10 cellular contexts compared by ENCODE assay signal in the genomic region with DNA sequence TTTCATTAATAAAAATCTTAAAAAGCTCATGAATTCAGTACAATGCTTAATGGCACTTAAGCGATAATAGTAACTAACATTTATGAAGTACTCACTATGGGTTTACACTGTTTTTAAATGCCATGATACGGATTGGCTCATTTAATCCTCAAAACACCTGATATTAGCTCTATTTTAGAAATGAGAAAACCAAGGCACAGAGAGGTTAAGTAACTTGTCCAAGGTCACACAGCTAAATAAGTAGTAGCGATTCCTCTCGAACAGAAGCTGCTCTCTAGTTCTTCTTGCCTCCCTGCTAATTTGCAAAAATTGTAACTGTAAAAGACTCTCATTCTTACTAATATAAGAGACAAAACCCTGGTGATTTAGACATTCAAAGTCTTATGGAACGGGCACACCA.
A peak's percentile ranks its signal among the peaks of the same experiment; 100 is the strongest.
DNase-seq lines count a peak whose midpoint lies in the region; ATAC-seq, FAIRE-seq and TF ChIP-seq lines count a peak whose summit lies in the region.
"Had no signal": no experiment of that assay in that cellular context is flagged by ENCODE, and none has a peak within 500 bp of the region (broad histone marks: within the 10 kb centered on the region; RNA-seq: fewer than 3 reads in every experiment).

No MANE protein-coding gene starts in this region.

- H3K9me3 ChIP-seq in A673 (ENCODE audit: low read depth, low read length, poor library complexity, severe bottlenecking), result no peaks in the 10 kb centered on the region
- H3K9me3 ChIP-seq in GM23248 (ENCODE audit: low read depth), result no peaks in the 10 kb centered on the region
- no peaks in the 10 kb centered on the region for H3K9me3 ChIP-seq in keratinocyte (ENCODE audit: control insufficient read depth, low read depth, low read length)
- no peaks in the 10 kb centered on the region for H3K9me3 ChIP-seq in left lung

- H3F3A ChIP-seq in GM23248 (ENCODE audit: insufficient read depth), result peaks cover 33% of the 10 kb centered on the region

- POLR2A ChIA-PET in A673 (lab: Charles Lee; ENCODE audit: low non-redundant PET), result interaction anchor here (0.5 kb wide), 1 partner anchor 183 kb away, joined by 3 read pairs; no protein-coding TSS in a partner anchor

- H3K4me1 ChIP-seq in A673 (ENCODE audit: insufficient read depth, low read length, poor library complexity, severe bottlenecking), result peaks cover 6% of the 10 kb centered on the region
- peaks cover 9% of the 10 kb centered on the region for H3K4me1 ChIP-seq in GM23248 (ENCODE audit: insufficient read depth)
- peaks cover 5% of the 10 kb centered on the region for H3K4me1 ChIP-seq in keratinocyte (ENCODE audit: control insufficient read depth, extremely low read depth, insufficient read depth, low read length)
- peaks cover 0 to 24% of the 10 kb centered on the region in 2 donors for H3K4me1 ChIP-seq in left lung

- ATAC-seq in GM18861 (IDR thresholded peaks at IDR 0.05; ENCODE audit: unreplicated experiment) (no peak), left lung (no peak)
- ATAC-seq: psoas muscle had no signal

- H3K36me3 Mint-ChIP-seq in activated naive CD8-positive, alpha-beta T cell treated with anti-CD3 and anti-CD28 coated beads for 36 hours, result peaks cover 5% of the 10 kb centered on the region

- WGBS in GM23248 (ENCODE audit: low coverage in 1 of 2, low lambda C conversion rate in 2 of 2, missing lambda C conversion rate in 2 of 2), 2 experiments, result 87 to 90% methylated on average over 5 of the region's 5 CpGs

- no TSS peak for BruUV-seq in A673 (replicated peaks; lab: Mats Ljungman, UMichigan)

- H3K4me1 Mint-ChIP-seq in activated naive CD8-positive, alpha-beta T cell treated with anti-CD3 and anti-CD28 coated beads for 36 hours, result peaks cover 24% of the 10 kb centered on the region

- H3K27ac ChIP-seq in A673 (ENCODE audit: low read depth, low read length, poor library complexity, severe bottlenecking), result no peak overlapping the region
- no peak overlapping the region for H3K27ac ChIP-seq in GM23248
- H3K27ac ChIP-seq in keratinocyte (ENCODE audit: control insufficient read depth, insufficient read depth, low read length), result no peak overlapping the region
- no peak overlapping the region for H3K27ac ChIP-seq in left lung
- H3K27ac ChIP-seq: psoas muscle had no signal

- DNase-seq in A673 (ENCODE audit: low spot score) (no peak), GM23248 (no peak), keratinocyte (ENCODE audit: low read depth, low spot score) (no peak), 8988T (no peak), mesenteric fat pad (ENCODE audit: low spot score) (no peak), left lung (no peak)
- DNase-seq in activated naive CD8-positive, alpha-beta T cell treated with anti-CD3 and anti-CD28 coated beads for 36 hours, result no peak
- DNase-seq: psoas muscle, T-helper 9 cell had no signal

- H3K79me2 ChIP-seq in GM23248 (ENCODE audit: insufficient read depth) (peaks cover 59% of the 10 kb centered on the region), keratinocyte (ENCODE audit: control insufficient read depth, insufficient read depth, low read length) (peaks cover 55% of the 10 kb centered on the region)

- no peaks in the 10 kb centered on the region for H3K9me2 ChIP-seq in GM23248 (ENCODE audit: insufficient read depth)

- in situ Hi-C loops in GM23248 (cut with MboI), result no loop called here

- H3K9me3 Mint-ChIP-seq in activated naive CD8-positive, alpha-beta T cell treated with anti-CD3 and anti-CD28 coated beads for 36 hours, result peaks cover 4% of the 10 kb centered on the region

- H3K36me3 ChIP-seq in A673 (ENCODE audit: insufficient read depth, low read length, poor library complexity, severe bottlenecking) (no peaks in the 10 kb centered on the region), GM23248 (ENCODE audit: low read depth) (no peaks in the 10 kb centered on the region), keratinocyte (ENCODE audit: control insufficient read depth in 2 of 2, extremely low read depth in 1 of 2, insufficient read depth in 2 of 2, low read length in 2 of 2) (peaks cover 0 to 2% of the 10 kb centered on the region in 2 experiments), left lung (no peaks in the 10 kb centered on the region)

- no peak for TF ChIP-seq CTCF in A673 (conservative IDR thresholded peaks at IDR 0.05; ENCODE audit: low read depth, low read length)
- no peak for TF ChIP-seq CTCF in keratinocyte (optimal IDR thresholded peaks at IDR 0.05 in 1 of 3, IDR thresholded peaks at IDR 0.05 in 1 of 3, conservative IDR thresholded peaks at IDR 0.05 in 1 of 3; ENCODE audit: extremely low read depth in 1 of 3, insufficient read depth in 2 of 3, low read length in 3 of 3)
- no peak for TF ChIP-seq CTCF in left lung (IDR thresholded peaks at IDR 0.05)

- intact Hi-C loops in A673 (cut with micrococcal nuclease; ENCODE audit: unreplicated experiment), result loop anchor here (5.0 kb wide), 1 partner anchor 127 kb away; no protein-coding TSS in a partner anchor
- intact Hi-C loops in left lung (cut with DNase I), result no loop called here

- H3K27ac Mint-ChIP-seq in activated naive CD8-positive, alpha-beta T cell treated with anti-CD3 and anti-CD28 coated beads for 36 hours, result no peak overlapping the region

- no peaks in the 10 kb centered on the region for H3K9me1 ChIP-seq in keratinocyte (ENCODE audit: control insufficient read depth, extremely low read depth, insufficient read depth, low read length)

- H3K4me3 ChIP-seq in A673 (ENCODE audit: low read depth, low read length, poor library complexity, severe bottlenecking), result peak overlapping the region; percentile 64
- H3K4me3 ChIP-seq in GM23248, result peak overlapping the region; percentile 89
- peak overlapping the region; percentile 56 to 94 (median 93) for H3K4me3 ChIP-seq in keratinocyte (ENCODE audit: control insufficient read depth in 2 of 3, extremely low read depth in 1 of 3, insufficient read depth in 2 of 3, low read depth in 1 of 3, low read length in 3 of 3)
- peak overlapping the region in 1 of 2 donors; percentile 59 for H3K4me3 ChIP-seq in left lung

- CTCF ChIA-PET in A673 (lab: Charles Lee), result no interaction called here

- H3K27me3 ChIP-seq in A673 (replicated peaks; ENCODE audit: insufficient read depth, low read depth, low read length, poor library complexity) (no peaks in the 10 kb centered on the region), GM23248 (replicated peaks; ENCODE audit: insufficient read depth) (no peaks in the 10 kb centered on the region), keratinocyte (ENCODE audit: control insufficient read depth, extremely low read depth, insufficient read depth, low read length) (no peaks in the 10 kb centered on the region), left lung (no peaks in the 10 kb centered on the region)

- H2AFZ ChIP-seq in GM23248 (no peak overlapping the region), keratinocyte (ENCODE audit: control insufficient read depth, low read length) (no peak overlapping the region)

- H3K27me3 Mint-ChIP-seq in activated naive CD8-positive, alpha-beta T cell treated with anti-CD3 and anti-CD28 coated beads for 36 hours, result no peaks in the 10 kb centered on the region

- H4K20me1 ChIP-seq in GM23248 (ENCODE audit: insufficient read depth) (no peaks in the 10 kb centered on the region), keratinocyte (ENCODE audit: control insufficient read depth, extremely low read depth, insufficient read depth, low read length) (no peaks in the 10 kb centered on the region)

- H3K9ac ChIP-seq in GM23248, result peak overlapping the region; percentile 78
- no peak overlapping the region for H3K9ac ChIP-seq in keratinocyte (ENCODE audit: control insufficient read depth, extremely low read depth, insufficient read depth, low read length)

- dilution Hi-C loops in keratinocyte (cut with MboI; ENCODE audit: extremely low pct_ligation_motif_present, low sequenced_read_pairs), result no loop called here

- peak overlapping the region; percentile 81 for H3K4me3 Mint-ChIP-seq in activated naive CD8-positive, alpha-beta T cell treated with anti-CD3 and anti-CD28 coated beads for 36 hours

- FAIRE-seq in keratinocyte (lab: Jason Lieb, UNC), result no peak

- H3K4me2 ChIP-seq in GM23248 (ENCODE audit: unreplicated experiment) (peak overlapping the region; percentile 96), keratinocyte (ENCODE audit: control insufficient read depth, extremely low read depth, insufficient read depth, low read depth, low read length) (peak overlapping the region; percentile 83)
